2 cellular contexts compared by ENCODE assay signal in the genomic region with DNA sequence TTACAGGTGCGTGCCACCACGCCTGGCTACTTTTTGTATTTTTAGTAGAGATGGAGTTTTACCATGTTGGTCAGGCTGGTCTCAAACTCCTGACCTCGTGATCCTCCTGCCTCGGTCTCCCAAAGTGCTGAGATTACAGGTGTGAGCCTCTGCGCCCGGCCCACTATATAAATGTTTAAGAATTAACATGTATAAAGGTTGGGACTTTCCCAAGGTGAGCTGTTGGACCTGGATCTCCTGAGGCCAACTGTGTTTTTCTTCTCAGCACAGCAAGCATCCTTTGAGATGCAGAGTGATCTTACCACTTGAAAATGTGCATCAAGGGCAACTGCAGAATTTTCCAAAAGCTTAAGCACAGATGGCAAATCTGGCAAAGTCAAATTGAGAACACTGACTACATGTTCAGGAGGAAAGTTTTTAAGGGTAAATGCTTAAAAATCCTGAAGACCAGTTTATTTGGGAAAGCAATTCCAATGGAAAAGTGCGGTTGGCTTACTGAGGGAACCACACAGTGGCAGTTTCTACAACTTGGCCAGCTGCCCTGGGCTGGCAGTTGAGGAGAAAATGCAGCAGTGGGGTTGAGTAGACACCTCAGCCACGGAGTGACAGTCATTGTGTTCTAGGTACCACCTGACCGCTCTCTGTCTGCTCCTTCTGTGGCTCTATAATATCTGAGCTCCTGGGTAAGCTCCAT.
TF ChIP-seq lines count a peak whose summit lies in the region.

No MANE protein-coding gene starts in this region.

TF ChIP-seq in SK-N-SH, 30 proteins besides CTCF, POLR2A, EP300 and RAD21 (continued from another document):
- TF ChIP-seq GABPA (IDR thresholded peaks at IDR 0.05; ENCODE audit: low read depth) = no peak
- TF ChIP-seq FOXJ3 (CRISPR knock-in tag; IDR thresholded peaks at IDR 0.05) = no peak
- no peak for TF ChIP-seq ELF1 (IDR thresholded peaks at IDR 0.05)
- TF ChIP-seq, protein P1, sequence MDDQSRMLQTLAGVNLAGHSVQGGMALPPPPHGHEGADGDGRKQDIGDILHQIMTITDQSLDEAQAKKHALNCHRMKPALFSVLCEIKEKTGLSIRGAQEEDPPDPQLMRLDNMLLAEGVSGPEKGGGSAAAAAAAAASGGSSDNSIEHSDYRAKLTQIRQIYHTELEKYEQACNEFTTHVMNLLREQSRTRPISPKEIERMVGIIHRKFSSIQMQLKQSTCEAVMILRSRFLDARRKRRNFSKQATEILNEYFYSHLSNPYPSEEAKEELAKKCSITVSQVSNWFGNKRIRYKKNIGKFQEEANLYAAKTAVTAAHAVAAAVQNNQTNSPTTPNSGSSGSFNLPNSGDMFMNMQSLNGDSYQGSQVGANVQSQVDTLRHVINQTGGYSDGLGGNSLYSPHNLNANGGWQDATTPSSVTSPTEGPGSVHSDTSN (IDR thresholded peaks at IDR 0.05) = no peak

TF ChIP-seq in SK-N-SH treated with all-trans-retinoic acid at 6 μM for 48 hours, 23 proteins besides CTCF, POLR2A, EP300 and RAD21 (continued from another document):
- TF ChIP-seq, protein P2, sequence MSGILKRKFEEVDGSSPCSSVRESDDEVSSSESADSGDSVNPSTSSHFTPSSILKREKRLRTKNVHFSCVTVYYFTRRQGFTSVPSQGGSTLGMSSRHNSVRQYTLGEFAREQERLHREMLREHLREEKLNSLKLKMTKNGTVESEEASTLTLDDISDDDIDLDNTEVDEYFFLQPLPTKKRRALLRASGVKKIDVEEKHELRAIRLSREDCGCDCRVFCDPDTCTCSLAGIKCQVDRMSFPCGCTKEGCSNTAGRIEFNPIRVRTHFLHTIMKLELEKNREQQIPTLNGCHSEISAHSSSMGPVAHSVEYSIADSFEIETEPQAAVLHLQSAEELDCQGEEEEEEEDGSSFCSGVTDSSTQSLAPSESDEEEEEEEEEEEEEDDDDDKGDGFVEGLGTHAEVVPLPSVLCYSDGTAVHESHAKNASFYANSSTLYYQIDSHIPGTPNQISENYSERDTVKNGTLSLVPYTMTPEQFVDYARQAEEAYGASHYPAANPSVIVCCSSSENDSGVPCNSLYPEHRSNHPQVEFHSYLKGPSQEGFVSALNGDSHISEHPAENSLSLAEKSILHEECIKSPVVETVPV (CRISPR knock-in tag; IDR thresholded peaks at IDR 0.05) = no peak
- TF ChIP-seq TCF4 (CRISPR knock-in tag; IDR thresholded peaks at IDR 0.05; ENCODE audit: borderline replicate concordance) (no peak), PPARA (CRISPR knock-in tag; IDR thresholded peaks at IDR 0.05; ENCODE audit: borderline replicate concordance) (no peak), ZC3H10 (CRISPR knock-in tag; IDR thresholded peaks at IDR 0.05) (no peak), ZNF8 (CRISPR knock-in tag; IDR thresholded peaks at IDR 0.05) (no peak)
